13 cellular contexts compared by ENCODE assay signal in genomic region chr17:73720187-73720834, GRCh38.
DNase-seq lines count a peak whose midpoint lies in the region; ATAC-seq and TF ChIP-seq lines count a peak whose summit lies in the region.
"Had no signal": no experiment of that assay in that cellular context is flagged by ENCODE, and none has a peak within 500 bp of the region (broad histone marks: within the 10 kb centered on the region; RNA-seq: fewer than 3 reads in every experiment).

No MANE protein-coding gene starts in this region.

- no peaks in the 10 kb centered on the region for H3K9me3 Mint-ChIP-seq in activated naive CD8-positive, alpha-beta T cell (ENCODE audit: low read depth)
- H3K9me3 Mint-ChIP-seq in activated naive CD8-positive, alpha-beta T cell treated with anti-CD3 and anti-CD28 coated beads, Interleukin-2, amount 50 U/mL, for 24 hours, result no peaks in the 10 kb centered on the region

- H3K36me3 Mint-ChIP-seq in activated naive CD8-positive, alpha-beta T cell, result no peaks in the 10 kb centered on the region
- peaks cover 2% of the 10 kb centered on the region for H3K36me3 Mint-ChIP-seq in activated naive CD8-positive, alpha-beta T cell treated with anti-CD3 and anti-CD28 coated beads, Interleukin-2, amount 50 U/mL, for 24 hours (ENCODE audit: low read depth)

- H3K27me3 ChIP-seq in ectodermal cell (ENCODE audit: control insufficient read depth, insufficient read depth, low read length, poor library complexity, severe bottlenecking) (no peaks in the 10 kb centered on the region), left lung (peaks cover 0 to 8% of the 10 kb centered on the region in 2 donors)

- peak overlapping the region; percentile 41 for H3K27ac Mint-ChIP-seq in activated naive CD8-positive, alpha-beta T cell
- H3K27ac Mint-ChIP-seq in activated naive CD8-positive, alpha-beta T cell treated with anti-CD3 and anti-CD28 coated beads, Interleukin-2, amount 50 U/mL, for 24 hours, result no peak overlapping the region

- H3K27ac ChIP-seq in ectodermal cell (ENCODE audit: insufficient read depth, low read depth, low read length, poor library complexity, severe bottlenecking) (peak overlapping the region; percentile 83), temporal lobe (ENCODE audit: low read depth, low read length) (peak overlapping the region; percentile 67), left lung (no peak overlapping the region)
- H3K27ac ChIP-seq: HL-60, lower lobe of right lung, parathyroid adenoma had no signal

- H3K9me3 ChIP-seq in ectodermal cell (ENCODE audit: control insufficient read depth, low read length), result no peaks in the 10 kb centered on the region
- no peaks in the 10 kb centered on the region for H3K9me3 ChIP-seq in left lung
- H3K9me3 ChIP-seq: lower lobe of right lung had no signal

- H3K4me3 ChIP-seq in ectodermal cell (ENCODE audit: insufficient read depth, low read depth, low read length) (no peak overlapping the region), left lung (no peak overlapping the region)
- H3K4me3 ChIP-seq: lower lobe of right lung had no signal

- H3K4me3 Mint-ChIP-seq in activated naive CD8-positive, alpha-beta T cell, result no peak overlapping the region
- no peak overlapping the region for H3K4me3 Mint-ChIP-seq in activated naive CD8-positive, alpha-beta T cell treated with anti-CD3 and anti-CD28 coated beads, Interleukin-2, amount 50 U/mL, for 24 hours

- ATAC-seq in activated naive CD8-positive, alpha-beta T cell treated with anti-CD3 and anti-CD28 coated beads, Interleukin-2, amount 50 U/mL, for 24 hours, result no peak
- ATAC-seq in left lung, result no peak
- no peak for ATAC-seq in HG03432 (IDR thresholded peaks at IDR 0.05; ENCODE audit: unreplicated experiment)

- intact Hi-C loops in left lung (cut with DNase I), result no loop called here

- WGBS in ectodermal cell, 2 experiments, result 83 to 85% methylated on average over 10 of the region's 10 CpGs

- TF ChIP-seq CTCF in left lung (IDR thresholded peaks at IDR 0.05), result no peak

- H3K4me1 Mint-ChIP-seq in activated naive CD8-positive, alpha-beta T cell (ENCODE audit: low read depth), result peaks cover 38% of the 10 kb centered on the region
- H3K4me1 Mint-ChIP-seq in activated naive CD8-positive, alpha-beta T cell treated with anti-CD3 and anti-CD28 coated beads, Interleukin-2, amount 50 U/mL, for 24 hours, result peaks cover 22% of the 10 kb centered on the region

- H3K27me3 Mint-ChIP-seq in activated naive CD8-positive, alpha-beta T cell, result no peaks in the 10 kb centered on the region
- no peaks in the 10 kb centered on the region for H3K27me3 Mint-ChIP-seq in activated naive CD8-positive, alpha-beta T cell treated with anti-CD3 and anti-CD28 coated beads, Interleukin-2, amount 50 U/mL, for 24 hours

- H3K36me3 ChIP-seq in ectodermal cell (ENCODE audit: control insufficient read depth, insufficient read depth, low read length) (no peaks in the 10 kb centered on the region), left lung (no peaks in the 10 kb centered on the region)
- H3K36me3 ChIP-seq: lower lobe of right lung had no signal

- in situ Hi-C loops in KBM-7 (cut with MboI; ENCODE audit: low pct_unique_long_range_greater_than_20kb, low sequenced_read_pairs), result loop anchor here (10.0 kb wide), 1 partner anchor 64 kb away; no protein-coding TSS in a partner anchor

- peaks cover 25% of the 10 kb centered on the region for H3K4me1 ChIP-seq in ectodermal cell (ENCODE audit: control insufficient read depth, insufficient read depth, low read length)
- H3K4me1 ChIP-seq in left lung, result peaks cover 0 to 12% of the 10 kb centered on the region in 2 donors
- H3K4me1 ChIP-seq: parathyroid adenoma had no signal

- no peak for DNase-seq in activated naive CD8-positive, alpha-beta T cell treated with anti-CD3 and anti-CD28 coated beads, Interleukin-2, amount 50 U/mL, for 24 hours
- DNase-seq in NCI-H748 treated with DMSO at 0.1 percent for 48 hours (lab: John Stamatoyannopoulos, UW) (peak; percentile 5), left lung (no peak), KBM-7 (no peak)
- DNase-seq: activated CD4-positive, alpha-beta T cell treated with anti-CD3 and anti-CD28 coated beads, Interleukin-2, amount 50 U/mL, for 4 hours; lower lobe of right lung; SW 1271 had no signal

Comparison
In these comparisons a context has a peak if more than half of its experiments do, and no peak if none do; other contexts are left out.
1. H3K27ac ChIP-seq: peak in ectodermal cell (single experiment) and temporal lobe (single experiment); none in left lung (0 of 2).